ENCODE assay signal across 8 cellular contexts in genomic region chr12:121214171-121214777, GRCh38. TPM values are rescaled to one million over a fixed set of nuclear protein-coding genes. Genes with fewer than 3 reads are reported as not detected.
DNase-seq lines count a peak whose midpoint lies in the region; ATAC-seq, FAIRE-seq and TF ChIP-seq lines count a peak whose summit lies in the region.

No MANE protein-coding gene starts in this region.

- no peak overlapping the region for H4K8ac ChIP-seq in H9 (replicated peaks; ENCODE audit: insufficient read length, low read depth, low read length)

- H3K27me3 ChIP-seq in endothelial cell of umbilical vein (ENCODE audit: control insufficient read depth in 2 of 2, insufficient read depth in 2 of 2, low read length in 2 of 2) (no peaks in the 10 kb centered on the region), skeletal muscle satellite cell (ENCODE audit: control insufficient read depth, insufficient read depth, low read length) (no peaks in the 10 kb centered on the region), H9 (ENCODE audit: insufficient read depth, low read length) (no peaks in the 10 kb centered on the region; the same call in 1 of the 2 replicates), GM23338 (ENCODE audit: insufficient read depth) (peaks cover 2% of the 10 kb centered on the region; the same call in 1 of the 2 replicates)

- no peak overlapping the region for H2BK5ac ChIP-seq in H9 (ENCODE audit: insufficient read length, low read length)

- H3K4me2 ChIP-seq in endothelial cell of umbilical vein (ENCODE audit: insufficient read depth, low read length) (peak overlapping the region; percentile 24), skeletal muscle satellite cell (ENCODE audit: low read length) (peak overlapping the region; percentile 25), H9 (ENCODE audit: insufficient read depth, insufficient read length, low read length) (no peak overlapping the region), GM23338 (no peak overlapping the region)

- H3T11ph ChIP-seq in H9 (ENCODE audit: low read length): no peak overlapping the region

- H3K23me2 ChIP-seq in H9 (ENCODE audit: insufficient read length, low read depth, low read length, poor library complexity, severe bottlenecking): no peaks in the 10 kb centered on the region

- no peak overlapping the region for H4K91ac ChIP-seq in H9 (ENCODE audit: insufficient read length, low read depth, low read length)

- no peaks in the 10 kb centered on the region for H3K79me2 ChIP-seq in endothelial cell of umbilical vein (ENCODE audit: control insufficient read depth, insufficient read depth, low read length)
- no peaks in the 10 kb centered on the region for H3K79me2 ChIP-seq in H9 (ENCODE audit: insufficient read depth, low read length)
- no peaks in the 10 kb centered on the region for H3K79me2 ChIP-seq in GM23338 (replicated peaks; ENCODE audit: insufficient read depth)

- no peak overlapping the region for H2BK15ac ChIP-seq in H9 (ENCODE audit: low read depth, low read length)

- H2AFZ ChIP-seq in endothelial cell of umbilical vein (ENCODE audit: low read depth, low read length): no peak overlapping the region
- no peak overlapping the region for H2AFZ ChIP-seq in H9 (ENCODE audit: low read length)
- no peak overlapping the region for H2AFZ ChIP-seq in GM23338

- no TSS peak for BruUV-seq in endothelial cell of umbilical vein (replicated peaks; lab: Mats Ljungman, UMichigan)

- dilution Hi-C loops in endothelial cell of umbilical vein (cut with MboI; ENCODE audit: extremely low pct_ligation_motif_present, low sequenced_read_pairs): no loop called here

- no peak overlapping the region for H3K4ac ChIP-seq in H9 (ENCODE audit: low read depth, low read length)

- CTCF ChIA-PET in endothelial cell of umbilical vein (lab: Charles Lee): interaction anchor here (1.2 to 1.7 kb wide), 3 partner anchors 16 to 154 kb away, joined by 4 to 6 read pairs (median 5); no protein-coding TSS in a partner anchor

- DNase-seq in GM03348 (ENCODE audit: low spot score): peak; percentile 29
- peak; percentile 94 for DNase-seq in SK-MEL-5 (ENCODE audit: low read depth, low spot score)
- peak; percentile 29 for DNase-seq in endothelial cell of umbilical vein (ENCODE audit: low read depth, low spot score)
- no peak for DNase-seq in H9
- DNase-seq in GM23338 (ENCODE audit: low spot score): no peak

- H3K9me3 Mint-ChIP-seq in H9 (no peaks in the 10 kb centered on the region; a peak in 1 of 5 replicates), GM23338 (no peaks in the 10 kb centered on the region)

- H3K27ac Mint-ChIP-seq in H9: no peak overlapping the region
- H3K27ac Mint-ChIP-seq in GM23338: no peak overlapping the region

- H3K27ac ChIP-seq in endothelial cell of umbilical vein (ENCODE audit: insufficient read depth, low read depth, low read length): peak overlapping the region; percentile 72
- H3K27ac ChIP-seq in H9 (ENCODE audit: insufficient read length, low read depth, low read length): no peak overlapping the region
- H3K27ac ChIP-seq in GM23338 (ENCODE audit: low read depth): no peak overlapping the region

- no peak for TF ChIP-seq POLR2A in endothelial cell of umbilical vein (IDR thresholded peaks at IDR 0.05; ENCODE audit: low read depth, low read length)

- no peak overlapping the region for H4K5ac ChIP-seq in H9 (ENCODE audit: insufficient read length, low read depth, low read length)

- H3K36me3 Mint-ChIP-seq in H9 (ENCODE audit: insufficient read depth in 1 of 3, low read depth in 3 of 3): 0 out of 7 replicates have a peak, but pooled peaks cover 0 to 2% (median 0%) of the 10 kb centered on the region in 3 experiments
- no peaks in the 10 kb centered on the region; the same call in 2 of the 3 replicates for H3K36me3 Mint-ChIP-seq in GM23338 (ENCODE audit: low read depth)

- peak; percentile 73 for FAIRE-seq in endothelial cell of umbilical vein (lab: Jason Lieb, UNC)

- H3K23ac ChIP-seq in H9 (ENCODE audit: insufficient read length, low read depth, low read length): no peak overlapping the region

- POLR2A ChIA-PET in endothelial cell of umbilical vein (lab: Charles Lee): no interaction called here

- H3F3A ChIP-seq in GM23338 (replicated peaks; ENCODE audit: low read depth): peaks cover 3% of the 10 kb centered on the region; the same call in 1 of the 2 replicates

- H4K20me1 ChIP-seq in endothelial cell of umbilical vein (replicated peaks; ENCODE audit: control insufficient read depth, extremely low read depth, insufficient read depth, low read length) (no peaks in the 10 kb centered on the region), H9 (ENCODE audit: control insufficient read depth, insufficient read depth, insufficient read length) (no peaks in the 10 kb centered on the region), GM23338 (replicated peaks; ENCODE audit: insufficient read depth) (no peaks in the 10 kb centered on the region)

- H3K9ac ChIP-seq in endothelial cell of umbilical vein (replicated peaks; ENCODE audit: extremely low read depth, insufficient read depth, low read length) (peak overlapping the region; percentile 4), skeletal muscle satellite cell (ENCODE audit: low read depth, low read length) (peak overlapping the region; percentile 16), H9 (ENCODE audit: extremely low read depth, insufficient read length, low read length) (no peak overlapping the region)

- no peak overlapping the region for H3K14ac ChIP-seq in H9 (ENCODE audit: insufficient read depth, low read length)

- H3K27me3 Mint-ChIP-seq in H9 (ENCODE audit: low read depth) (peaks cover 8% of the 10 kb centered on the region), GM23338 (ENCODE audit: insufficient read depth, low read depth, poor library complexity) (peaks cover 13% of the 10 kb centered on the region)

- H3K56ac ChIP-seq in H9 (ENCODE audit: insufficient read length, low read depth, low read length): no peak overlapping the region

- H3K4me3 ChIP-seq in endothelial cell of umbilical vein (replicated peaks in 1 of 3; ENCODE audit: insufficient read depth in 1 of 3, low read depth in 1 of 3, low read length in 3 of 3): no peak overlapping the region
- H3K4me3 ChIP-seq in skeletal muscle satellite cell (ENCODE audit: low read length): no peak overlapping the region
- H3K4me3 ChIP-seq in GM23338: no peak overlapping the region

- H3K4me3 Mint-ChIP-seq in H9 (no peak overlapping the region), GM23338 (no peak overlapping the region)

- no CpG with 5 or more reads among the region's 11 CpGs for WGBS in H9 (ENCODE audit: extremely low coverage, insufficient read length, low lambda C conversion rate)

- H3K4me1 ChIP-seq in endothelial cell of umbilical vein (ENCODE audit: control insufficient read depth, extremely low read depth, insufficient read depth, low read length) (peaks cover 19% of the 10 kb centered on the region), skeletal muscle satellite cell (ENCODE audit: control insufficient read depth, insufficient read depth, low read length) (peaks cover 14% of the 10 kb centered on the region), H9 (ENCODE audit: insufficient read depth, low read length) (no peaks in the 10 kb centered on the region), GM23338 (ENCODE audit: insufficient read depth) (peaks cover 6% of the 10 kb centered on the region; the same call in 1 of the 2 replicates)

- H2AK5ac ChIP-seq in H9 (ENCODE audit: insufficient read length, low read length): no peak overlapping the region

- ATAC-seq in GM21723 (IDR thresholded peaks at IDR 0.05; ENCODE audit: unreplicated experiment): no peak
- ATAC-seq in GM19452 (IDR thresholded peaks at IDR 0.05; ENCODE audit: unreplicated experiment): no peak
- ATAC-seq in GM23338: no peak

- no peaks in the 10 kb centered on the region for H3K9me2 ChIP-seq in GM23338 (ENCODE audit: insufficient read depth)

- no peak overlapping the region for H2BK12ac ChIP-seq in H9 (ENCODE audit: insufficient read length, low read depth, low read length)

- no peaks in the 10 kb centered on the region for H3K79me1 ChIP-seq in H9 (ENCODE audit: insufficient read depth, low read depth, low read length, poor library complexity, severe bottlenecking)

- H3K36me3 ChIP-seq in endothelial cell of umbilical vein (ENCODE audit: control insufficient read depth in 2 of 2, extremely low read depth in 1 of 2, insufficient read depth in 2 of 2, low read length in 2 of 2) (peaks cover 0 to 3% of the 10 kb centered on the region in 2 experiments), skeletal muscle satellite cell (ENCODE audit: insufficient read depth, low read length) (no peaks in the 10 kb centered on the region), GM23338 (ENCODE audit: insufficient read depth) (no peaks in the 10 kb centered on the region)

- H3K9me3 ChIP-seq in endothelial cell of umbilical vein (replicated peaks; ENCODE audit: control insufficient read depth, insufficient read depth, low read length): no peaks in the 10 kb centered on the region
- H3K9me3 ChIP-seq in skeletal muscle satellite cell (replicated peaks; ENCODE audit: low read length): no peaks in the 10 kb centered on the region
- H3K9me3 ChIP-seq in H9 (ENCODE audit: control insufficient read depth, low read depth, low read length): no peaks in the 10 kb centered on the region

- TF ChIP-seq CTCF in endothelial cell of umbilical vein (IDR thresholded peaks at IDR 0.05; ENCODE audit: extremely low read depth in 1 of 2, insufficient read depth in 1 of 2, low read depth in 1 of 2, low read length in 2 of 2): no peak
- no peak for TF ChIP-seq CTCF in H9 (conservative IDR thresholded peaks at IDR 0.05)
- no peak for TF ChIP-seq CTCF in GM23338 (conservative IDR thresholded peaks at IDR 0.05; ENCODE audit: low read depth in 2 of 2)

- H3K9me1 ChIP-seq in endothelial cell of umbilical vein (replicated peaks; ENCODE audit: control insufficient read depth, extremely low read depth, insufficient read depth, low read length): no peaks in the 10 kb centered on the region

- intact Hi-C loops in endothelial cell of umbilical vein (cut with micrococcal nuclease): loop anchor here (5.0 kb wide), 1 partner anchor 152 kb away; no protein-coding TSS in a partner anchor

- H3K18ac ChIP-seq in H9 (ENCODE audit: insufficient read length, low read depth, low read length): no peak overlapping the region

- H2BK20ac ChIP-seq in H9 (ENCODE audit: low read depth, low read length, poor library complexity, severe bottlenecking): no peak overlapping the region

- H2BK120ac ChIP-seq in H9 (ENCODE audit: low read depth, low read length, poor library complexity, severe bottlenecking): no peak overlapping the region

- H3K4me1 Mint-ChIP-seq in H9 (peaks cover 7% of the 10 kb centered on the region in 2 experiments), GM23338 (peaks cover 5% of the 10 kb centered on the region; the same call in 2 of the 3 replicates)

- in situ Hi-C loops in SK-MEL-5 (cut with HindIII; ENCODE audit: low pct_unique_long_range_greater_than_20kb, low sequenced_read_pairs): no loop called here

RNA-seq across cellular contexts. Expression of gene P2RX4, which starts 4.3 kb away (rescaled TPM):
- total RNA-seq in SK-MEL-5 (2014; rRNA removed; shearing (Covaris generic)): 158 and 169 TPM in 2 replicates
- polyA plus RNA-seq in SK-MEL-5 (2015; cell fraction: cytosol; rRNA removed): 274 and 290 TPM in 2 replicates
- polyA plus RNA-seq in SK-MEL-5 (2015; cell fraction: nucleus; rRNA removed): 78.0 and 87.2 TPM in 2 replicates
- 72.8 and 116 TPM in 2 replicates for total RNA-seq in endothelial cell of umbilical vein
- polyA plus RNA-seq in endothelial cell of umbilical vein: 92.8 and 125 TPM in 2 replicates
- 49.0 and 60.0 TPM in 2 replicates for polyA plus RNA-seq in endothelial cell of umbilical vein (2011; cell fraction: cytosol; rRNA removed)
- 42.4 and 55.1 TPM in 2 replicates for polyA plus RNA-seq in endothelial cell of umbilical vein (2011; cell fraction: nucleus; rRNA removed)
- polyA plus RNA-seq in endothelial cell of umbilical vein (2012): 46.8 and 67.8 TPM in 2 replicates
- polyA minus RNA-seq in endothelial cell of umbilical vein: 66.4 and 76.3 TPM in 2 replicates
- polyA minus RNA-seq in endothelial cell of umbilical vein (2011; cell fraction: cytosol; rRNA and poly(A)+ RNA removed): 3.2 TPM
- polyA minus RNA-seq in endothelial cell of umbilical vein (2011; cell fraction: nucleus; rRNA and poly(A)+ RNA removed): 18.1 and 19.1 TPM in 2 replicates
- total RNA-seq in skeletal muscle satellite cell (2012; rRNA removed): 6.1 and 12.7 TPM in 2 replicates
- total RNA-seq in H9 (2021): 7.9 and 8.1 TPM in 2 replicates
- 18.9 and 19.5 TPM in 2 replicates for total RNA-seq in GM23338 (2014; rRNA removed; shearing (Covaris generic))
- polyA plus RNA-seq in GM23338 (2016; fragmentation: Nextera tagmentation; extraction: Ambion mirVana): 5.6 and 5.9 TPM in 2 replicates

Comparison
In these comparisons a context has a peak if more than half of its experiments do, and no peak if none do; other contexts are left out.
1. DNase-seq: peak in GM03348 (single experiment), SK-MEL-5 (single experiment) and endothelial cell of umbilical vein (single experiment); none in H9 (single experiment) and GM23338 (single experiment).
2. H3K4me2 ChIP-seq: peak in endothelial cell of umbilical vein (single experiment) and skeletal muscle satellite cell (single experiment); none in H9 (single experiment) and GM23338 (single experiment).